In genomic region chr11:94493146-94493442, GRCh38 we compare ENCODE assay signal across 8 cellular contexts. TPM values are rescaled to one million over a fixed set of nuclear protein-coding genes. Genes with fewer than 3 reads are reported as not detected.
A peak's percentile ranks its signal among the peaks of the same experiment; 100 is the strongest.
DNase-seq lines count a peak whose midpoint lies in the region; ATAC-seq, FAIRE-seq and TF ChIP-seq lines count a peak whose summit lies in the region.

No MANE protein-coding gene starts in this region.

- H3K9me3 ChIP-seq in K562 (replicated peaks; ENCODE audit: control insufficient read depth, insufficient read depth, low read depth, low read length) (no peaks in the 10 kb centered on the region), mesodermal cell (ENCODE audit: control insufficient read depth, low read length) (no peaks in the 10 kb centered on the region)

- FAIRE-seq in K562 (lab: Jason Lieb, UNC) (no peak), D721Med (lab: Jason Lieb, UNC) (no peak)

- no peaks in the 10 kb centered on the region for H3K9me1 ChIP-seq in K562 (ENCODE audit: control insufficient read depth, insufficient read depth, low read length)

- 0% methylated on average over 10 of the region's 10 CpGs for WGBS in K562 (ENCODE audit: insufficient coverage, low coverage, missing lambda C conversion rate)
- 0% methylated on average over 2 to 9 of the region's 10 CpGs for WGBS in mesodermal cell (ENCODE audit: insufficient coverage in 2 of 2), 2 experiments

- no peak for TF ChIP-seq RAD21 in K562 (CRISPR knock-in tag; conservative IDR thresholded peaks at IDR 0.05 in 1 of 2, IDR thresholded peaks at IDR 0.05 in 1 of 2)

- no peaks in the 10 kb centered on the region for H3K27me3 ChIP-seq in K562 (ENCODE audit: control insufficient read depth in 2 of 2, insufficient read depth in 2 of 2, low read length in 2 of 2)

- peak overlapping the region; percentile 74 for H3K4me2 ChIP-seq in K562 (ENCODE audit: insufficient read depth, low read length)

- peak overlapping the region; percentile 93 for H3K27ac ChIP-seq in K562 (ENCODE audit: extremely low read depth, low read depth, low read length)
- peak overlapping the region; percentile 97 for H3K27ac ChIP-seq in mesodermal cell (ENCODE audit: low read depth, low read length, severe bottlenecking)

- in situ Hi-C loops in K562 (cut with MboI): loop anchor here (10.0 kb wide), 1 partner anchor 318 kb away; no protein-coding TSS in a partner anchor

- no peak for TF ChIP-seq POLR2A in K562 (conservative IDR thresholded peaks at IDR 0.05)

- H3K4me1 ChIP-seq in K562 (replicated peaks in 1 of 2; ENCODE audit: control insufficient read depth in 2 of 2, insufficient read depth in 2 of 2, low read length in 2 of 2) (peaks cover 0 to 3% of the 10 kb centered on the region in 2 experiments; a peak in 2 of 5 replicates), mesodermal cell (ENCODE audit: control insufficient read depth, insufficient read depth, low read length, poor library complexity, severe bottlenecking) (no peaks in the 10 kb centered on the region)

- peak overlapping the region; percentile 95 to 97 for H3K9ac ChIP-seq in K562 (ENCODE audit: insufficient read depth in 1 of 2, low read depth in 2 of 2, low read length in 2 of 2)

- intact Hi-C loops in K562 (cut with micrococcal nuclease): loop anchor here (5.0 kb wide), 1 partner anchor 321 kb away; no protein-coding TSS in a partner anchor

- POLR2A ChIA-PET in AG04449 (lab: Yijun Ruan, JAX): no interaction called here
- POLR2A ChIA-PET in K562 (lab: Yijun Ruan, JAX): interaction anchor here (0.8 kb wide), 1 partner anchor 14 kb away, joined by 3 read pairs; no protein-coding TSS in a partner anchor

- peaks cover 48% of the 10 kb centered on the region for H3K79me2 ChIP-seq in K562 (ENCODE audit: control insufficient read depth, insufficient read depth, low read length)

- no peak for TF ChIP-seq EP300 in K562 (IDR thresholded peaks at IDR 0.05; ENCODE audit: low read length)

- DNase-seq in AG04449 (ENCODE audit: low read depth, low spot score) (no peak), HT-29 (ENCODE audit: low spot score) (peak; percentile 72), K562 (ENCODE audit: extremely low read depth in 1 of 4, low spot score in 3 of 4) (no peak), NCI-H69 (lab: John Stamatoyannopoulos, UW) (no peak), D721Med (ENCODE audit: insufficient read length, low spot score) (no peak), NCI-H1092 (lab: John Stamatoyannopoulos, UW) (no peak)

- H3K4me3 ChIP-seq in AG04449 (ENCODE audit: low read depth, low read length) (peak overlapping the region; percentile 88), K562 (peak overlapping the region; percentile 78), mesodermal cell (ENCODE audit: extremely low read depth, insufficient read depth, low read length, poor library complexity, severe bottlenecking) (peak overlapping the region; percentile 75)

- ATAC-seq in GM19438 (IDR thresholded peaks at IDR 0.05; ENCODE audit: low read depth, unreplicated experiment) (peak; percentile 31), K562 (peak; percentile 58)

- no peaks in the 10 kb centered on the region for H4K20me1 ChIP-seq in K562 (replicated peaks; ENCODE audit: control insufficient read depth, insufficient read depth, low read length)

- H3K36me3 ChIP-seq in K562 (ENCODE audit: control insufficient read depth, insufficient read depth, low read length): peaks cover 42% of the 10 kb centered on the region
- peaks cover 35% of the 10 kb centered on the region for H3K36me3 ChIP-seq in mesodermal cell (ENCODE audit: control insufficient read depth, insufficient read depth, low read length)

- TF ChIP-seq CTCF in AG04449 (IDR thresholded peaks at IDR 0.05; ENCODE audit: insufficient read depth, low read length, missing control alignments) (no peak), K562 (IDR thresholded peaks at IDR 0.05 in 2 of 3, conservative IDR thresholded peaks at IDR 0.05 in 1 of 3; ENCODE audit: insufficient read depth in 2 of 3, low read depth in 1 of 3, low read length in 3 of 3) (no peak), D721Med (IDR thresholded peaks at IDR 0.05; ENCODE audit: insufficient read depth, missing control alignments) (no peak)

- no TSS peak for BruUV-seq in K562 (replicated peaks; lab: Mats Ljungman, UMichigan)

- H2AFZ ChIP-seq in K562 (ENCODE audit: low read depth, low read length): peak overlapping the region; percentile 99

- CTCF ChIA-PET in AG04449 (lab: Yijun Ruan, JAX): interaction anchor here (1.4 to 1.7 kb wide), 2 partner anchors 309 to 597 kb away, joined by 4 to 7 read pairs; no protein-coding TSS in a partner anchor
- CTCF ChIA-PET in K562 (lab: Yijun Ruan, JAX; ENCODE audit: low intra/inter-chr PET ratio): no interaction called here

RNA-seq across cellular contexts. Expression of gene MRE11, which starts 0.6 kb away (rescaled TPM):
- total RNA-seq in HT-29 (2014; rRNA removed; shearing (Covaris generic)): 17.2 and 17.9 TPM in 2 replicates
- total RNA-seq in K562 (2011; cell fraction: chromatin; rRNA removed; ENCODE audit: low replicate concordance): 31.5 and 107 TPM in 2 replicates
- 10.5 and 11.2 TPM in 2 replicates for total RNA-seq in K562 (2011; cell fraction: nucleolus; rRNA removed)
- 27.4 and 33.7 TPM in 2 replicates for total RNA-seq in K562 (2011; cell fraction: nucleoplasm; rRNA removed)
- total RNA-seq in K562 (2014; rRNA removed): 18.3 and 21.3 TPM in 2 replicates
- total RNA-seq in K562 (2014; rRNA removed; fragmentation: Illumina TruSeq; extraction: Trizol): 45.2 and 59.6 TPM in 2 replicates
- 29.1 and 34.1 TPM in 2 replicates for total RNA-seq in K562 (2015; rRNA removed; fragmentation: Illumina TruSeq; extraction: Trizol)
- 30.4 and 34.1 TPM in 2 replicates for total RNA-seq in K562 (2021)
- polyA plus RNA-seq in K562 (2011; rRNA removed): 19.9 and 28.4 TPM in 2 replicates
- polyA plus RNA-seq in K562 (2011; cell fraction: cytosol; rRNA removed): 3.9 and 7.2 TPM in 2 replicates
- 19.7 and 20.9 TPM in 2 replicates for polyA plus RNA-seq in K562 (2011; cell fraction: nucleus; rRNA removed)
- 18.7 and 20.0 TPM in 2 replicates for polyA plus RNA-seq in K562 (2012)
- polyA plus RNA-seq in K562 (2014; fragmentation: Illumina TruSeq; extraction: Trizol): 30.3 and 30.9 TPM in 2 replicates
- polyA plus RNA-seq in K562 (2014; fragmentation: Nextera tagmentation; extraction: Ambion mirVana): 10 to 100 TPM; 21.0 to 29.1 TPM
- 22.9 and 27.4 TPM in 2 replicates for polyA plus RNA-seq in K562 (2014; rRNA removed)
- 48.7 and 53.2 TPM in 2 replicates for polyA minus RNA-seq in K562 (2011; rRNA and poly(A)+ RNA removed)
- polyA minus RNA-seq in K562 (2011; cell fraction: cytosol; rRNA and poly(A)+ RNA removed): 12.4 and 15.9 TPM in 2 replicates
- polyA minus RNA-seq in K562 (2011; cell fraction: nucleus; rRNA and poly(A)+ RNA removed): 32.0 and 42.8 TPM in 2 replicates
- polyA plus RNA-seq in mesodermal cell (2013, experiment 1 of 2): 17.6 TPM
- polyA plus RNA-seq in mesodermal cell (2013, experiment 2 of 2): 20.6 TPM

RNA-seq across cellular contexts. Expression of gene ANKRD49, which starts 0.7 kb away (rescaled TPM):
- total RNA-seq in HT-29 (2014; rRNA removed; shearing (Covaris generic)): 4.3 and 7.5 TPM in 2 replicates
- 7.3 and 25.9 TPM in 2 replicates for total RNA-seq in K562 (2011; cell fraction: chromatin; rRNA removed; ENCODE audit: low replicate concordance)
- total RNA-seq in K562 (2011; cell fraction: nucleolus; rRNA removed): 3.8 and 7.8 TPM in 2 replicates
- total RNA-seq in K562 (2011; cell fraction: nucleoplasm; rRNA removed): 10.2 and 17.6 TPM in 2 replicates
- total RNA-seq in K562 (2014; rRNA removed): 13.4 and 17.1 TPM in 2 replicates
- 30.6 and 39.4 TPM in 2 replicates for total RNA-seq in K562 (2014; rRNA removed; fragmentation: Illumina TruSeq; extraction: Trizol)
- total RNA-seq in K562 (2015; rRNA removed; fragmentation: Illumina TruSeq; extraction: Trizol): 32.0 and 32.2 TPM in 2 replicates
- 16.7 and 17.0 TPM in 2 replicates for total RNA-seq in K562 (2021)
- polyA plus RNA-seq in K562 (2011; rRNA removed): 37.4 and 38.7 TPM in 2 replicates
- 9.4 and 14.8 TPM in 2 replicates for polyA plus RNA-seq in K562 (2011; cell fraction: cytosol; rRNA removed)
- 26.4 and 43.0 TPM in 2 replicates for polyA plus RNA-seq in K562 (2011; cell fraction: nucleus; rRNA removed)
- 16.3 and 20.2 TPM in 2 replicates for polyA plus RNA-seq in K562 (2012)
- 29.3 and 36.4 TPM in 2 replicates for polyA plus RNA-seq in K562 (2014; fragmentation: Illumina TruSeq; extraction: Trizol)
- 10 to 100 TPM; 28.8 to 43.5 TPM for polyA plus RNA-seq in K562 (2014; fragmentation: Nextera tagmentation; extraction: Ambion mirVana)
- 26.2 and 31.2 TPM in 2 replicates for polyA plus RNA-seq in K562 (2014; rRNA removed)
- 15.1 and 16.6 TPM in 2 replicates for polyA minus RNA-seq in K562 (2011; rRNA and poly(A)+ RNA removed)
- polyA minus RNA-seq in K562 (2011; cell fraction: cytosol; rRNA and poly(A)+ RNA removed): 4.2 and 8.3 TPM in 2 replicates
- polyA minus RNA-seq in K562 (2011; cell fraction: nucleus; rRNA and poly(A)+ RNA removed): 10.2 and 24.4 TPM in 2 replicates
- polyA plus RNA-seq in mesodermal cell (2013, experiment 1 of 2): 12.5 TPM
- polyA plus RNA-seq in mesodermal cell (2013, experiment 2 of 2): 12.5 TPM

RNA-seq across cellular contexts. Expression of gene C11orf97, which starts 19.2 kb away (rescaled TPM):
- not detected in 2 replicates for total RNA-seq in HT-29 (2014; rRNA removed; shearing (Covaris generic))
- not detected in 2 replicates for total RNA-seq in K562 (2011; cell fraction: chromatin; rRNA removed; ENCODE audit: low replicate concordance)
- total RNA-seq in K562 (2011; cell fraction: nucleolus; rRNA removed): not detected in 2 replicates
- not detected in 2 replicates for total RNA-seq in K562 (2011; cell fraction: nucleoplasm; rRNA removed)
- total RNA-seq in K562 (2014; rRNA removed) (not detected in 2 replicates), K562 (2014; rRNA removed; fragmentation: Illumina TruSeq; extraction: Trizol) (not detected in 2 replicates), K562 (2015; rRNA removed; fragmentation: Illumina TruSeq; extraction: Trizol) (not detected in 2 replicates), K562 (2021) (not detected in 2 replicates)
- polyA plus RNA-seq in K562 (2011; rRNA removed) (not detected in 2 replicates), K562 (2014; fragmentation: Illumina TruSeq; extraction: Trizol) (not detected in 2 replicates), K562 (2014; fragmentation: Nextera tagmentation; extraction: Ambion mirVana) (not detected), K562 (2014; rRNA removed) (not detected in 2 replicates)
- polyA plus RNA-seq in K562 (2011; cell fraction: cytosol; rRNA removed): not detected in 2 replicates
- polyA plus RNA-seq in K562 (2011; cell fraction: nucleus; rRNA removed): not detected in 2 replicates
- polyA plus RNA-seq in K562 (2012): not detected in 2 replicates
- polyA minus RNA-seq in K562 (2011; rRNA and poly(A)+ RNA removed): not detected in 2 replicates
- not detected in 2 replicates for polyA minus RNA-seq in K562 (2011; cell fraction: cytosol; rRNA and poly(A)+ RNA removed)
- not detected in 2 replicates for polyA minus RNA-seq in K562 (2011; cell fraction: nucleus; rRNA and poly(A)+ RNA removed)
- not detected for polyA plus RNA-seq in mesodermal cell (2013, experiment 1 of 2)
- not detected for polyA plus RNA-seq in mesodermal cell (2013, experiment 2 of 2)

RNA-seq across cellular contexts. Expression of gene FUT4, which starts 50.6 kb away (rescaled TPM):
- total RNA-seq in HT-29 (2014; rRNA removed; shearing (Covaris generic)): 54.4 and 55.1 TPM in 2 replicates
- total RNA-seq in K562 (2011; cell fraction: chromatin; rRNA removed; ENCODE audit: low replicate concordance): 5.6 and 7.5 TPM in 2 replicates
- 6.6 and 6.7 TPM in 2 replicates for total RNA-seq in K562 (2011; cell fraction: nucleolus; rRNA removed)
- 7.6 and 10.2 TPM in 2 replicates for total RNA-seq in K562 (2011; cell fraction: nucleoplasm; rRNA removed)
- total RNA-seq in K562 (2014; rRNA removed) (6.4 and 6.9 TPM in 2 replicates), K562 (2014; rRNA removed; fragmentation: Illumina TruSeq; extraction: Trizol) (4.9 and 5.2 TPM in 2 replicates), K562 (2015; rRNA removed; fragmentation: Illumina TruSeq; extraction: Trizol) (5.9 and 6.0 TPM in 2 replicates), K562 (2021) (8.7 and 8.9 TPM in 2 replicates)
- polyA plus RNA-seq in K562 (2011; rRNA removed) (3.7 and 4.7 TPM in 2 replicates), K562 (2014; fragmentation: Illumina TruSeq; extraction: Trizol) (5.0 and 5.5 TPM in 2 replicates), K562 (2014; fragmentation: Nextera tagmentation; extraction: Ambion mirVana) (1 to 10 TPM; 1.1 to 1.4 TPM), K562 (2014; rRNA removed) (5.4 and 5.7 TPM in 2 replicates)
- 2.8 and 5.2 TPM in 2 replicates for polyA plus RNA-seq in K562 (2011; cell fraction: cytosol; rRNA removed)
- polyA plus RNA-seq in K562 (2011; cell fraction: nucleus; rRNA removed): 2.2 and 2.5 TPM in 2 replicates
- 5.5 and 6.0 TPM in 2 replicates for polyA plus RNA-seq in K562 (2012)
- 6.2 and 6.5 TPM in 2 replicates for polyA minus RNA-seq in K562 (2011; rRNA and poly(A)+ RNA removed)
- polyA minus RNA-seq in K562 (2011; cell fraction: cytosol; rRNA and poly(A)+ RNA removed): 2.3 and 3.0 TPM in 2 replicates
- polyA minus RNA-seq in K562 (2011; cell fraction: nucleus; rRNA and poly(A)+ RNA removed): 4.0 and 6.1 TPM in 2 replicates
- polyA plus RNA-seq in mesodermal cell (2013, experiment 1 of 2): 3.7 TPM
- 3.3 TPM for polyA plus RNA-seq in mesodermal cell (2013, experiment 2 of 2)
